9 cellular contexts compared by ENCODE assay signal in genomic region chr15:85704021-85704420, GRCh38.
DNase-seq lines count a peak whose midpoint lies in the region; ATAC-seq and TF ChIP-seq lines count a peak whose summit lies in the region.
"Had no signal": no experiment of that assay in that cellular context is flagged by ENCODE, and none has a peak within 500 bp of the region (broad histone marks: within the 10 kb centered on the region; RNA-seq: fewer than 3 reads in every experiment).

No MANE protein-coding gene starts in this region.

- peak; percentile 29 to 39 for ATAC-seq in activated T-cell treated with anti-CD3 and anti-CD28 coated beads, Interleukin-2, amount 50 U/mL, for 72 hours (replicated peaks in 1 of 2)
- ATAC-seq in lower lobe of right lung (no peak), left lobe of liver (no peak)

- H3K36me3 ChIP-seq in lower lobe of right lung (peaks cover 47% of the 10 kb centered on the region), suprapubic skin (peaks cover 16% of the 10 kb centered on the region)

- TF ChIP-seq EP300 in suprapubic skin (IDR thresholded peaks at IDR 0.05) = no peak

- H3K4me1 ChIP-seq in lower lobe of right lung = peaks cover 79% of the 10 kb centered on the region
- H3K4me1 ChIP-seq in suprapubic skin = peaks cover 66% of the 10 kb centered on the region

- no peak for TF ChIP-seq CTCF in lower lobe of right lung (IDR thresholded peaks at IDR 0.05)
- no peak for TF ChIP-seq CTCF in suprapubic skin (IDR thresholded peaks at IDR 0.05)

- H3K27ac Mint-ChIP-seq in activated T-cell treated with anti-CD3 and anti-CD28 coated beads, Interleukin-2, amount 50 U/mL, for 72 hours = peak overlapping the region; percentile 91

- H3K27me3 Mint-ChIP-seq in activated T-cell treated with anti-CD3 and anti-CD28 coated beads, Interleukin-2, amount 50 U/mL, for 72 hours (ENCODE audit: low read depth) = no peaks in the 10 kb centered on the region

- H3K27ac ChIP-seq in lower lobe of right lung (peak overlapping the region; percentile 72), suprapubic skin (peak overlapping the region; percentile 83)

- WGBS in suprapubic skin = 64% methylated on average over 3 of the region's 3 CpGs

- H3K4me3 Mint-ChIP-seq in activated T-cell treated with anti-CD3 and anti-CD28 coated beads, Interleukin-2, amount 50 U/mL, for 72 hours = peak overlapping the region; percentile 78 to 83

- H3K27me3 ChIP-seq in lower lobe of right lung (ENCODE audit: low read depth) = no peaks in the 10 kb centered on the region
- H3K27me3 ChIP-seq in suprapubic skin = no peaks in the 10 kb centered on the region

- peaks cover 8 to 31% of the 10 kb centered on the region in 2 donors for H3K36me3 Mint-ChIP-seq in activated T-cell treated with anti-CD3 and anti-CD28 coated beads, Interleukin-2, amount 50 U/mL, for 72 hours (ENCODE audit: insufficient read depth in 2 of 2)

- no peak for TF ChIP-seq POLR2A in suprapubic skin (IDR thresholded peaks at IDR 0.05)

- H3K9me3 ChIP-seq in lower lobe of right lung (no peaks in the 10 kb centered on the region), suprapubic skin (no peaks in the 10 kb centered on the region)

- no peaks in the 10 kb centered on the region for H3K9me3 Mint-ChIP-seq in activated T-cell treated with anti-CD3 and anti-CD28 coated beads, Interleukin-2, amount 50 U/mL, for 72 hours

- peak; percentile 34 for DNase-seq in activated CD8-positive, alpha-beta memory T cell treated with anti-CD3 and anti-CD28 coated beads, Interleukin-2, amount 50 U/mL, for 4 hours
- DNase-seq in activated CD8-positive, alpha-beta memory T cell treated with anti-CD3 and anti-CD28 coated beads for 24 hours = no peak
- DNase-seq in activated T-cell treated with anti-CD3 and anti-CD28 coated beads, Interleukin-2, amount 50 U/mL, for 72 hours = peak; percentile 62 to 66
- DNase-seq in lower lobe of right lung (no peak), suprapubic skin (ENCODE audit: low spot score in 2 of 2) (no peak), left lobe of liver (ENCODE audit: low spot score) (no peak), NCI-H446 treated with DMSO at 0.1 percent for 48 hours (lab: John Stamatoyannopoulos, UW) (no peak), retina (no peak)
- DNase-seq: NCI-H146 had no signal

- intact Hi-C loops in lower lobe of right lung (cut with DNase I) = no loop called here

- H3K4me1 Mint-ChIP-seq in activated T-cell treated with anti-CD3 and anti-CD28 coated beads, Interleukin-2, amount 50 U/mL, for 72 hours (ENCODE audit: low read depth) = peaks cover 90% of the 10 kb centered on the region

- H3K4me3 ChIP-seq in lower lobe of right lung (no peak overlapping the region), suprapubic skin (no peak overlapping the region)

Comparison
In these comparisons a context has a peak if more than half of its experiments do, and no peak if none do; other contexts are left out.
1. DNase-seq: peak in activated CD8-positive, alpha-beta memory T cell treated with anti-CD3 and anti-CD28 coated beads, Interleukin-2, amount 50 U/mL, for 4 hours (single experiment) and activated T-cell treated with anti-CD3 and anti-CD28 coated beads, Interleukin-2, amount 50 U/mL, for 72 hours (2 of 2); none in activated CD8-positive, alpha-beta memory T cell treated with anti-CD3 and anti-CD28 coated beads for 24 hours (single experiment), lower lobe of right lung (single experiment), suprapubic skin (0 of 2), left lobe of liver (single experiment), NCI-H446 treated with DMSO at 0.1 percent for 48 hours (single experiment) and retina (single experiment).
2. ATAC-seq: peak in activated T-cell treated with anti-CD3 and anti-CD28 coated beads, Interleukin-2, amount 50 U/mL, for 72 hours (2 of 2); none in lower lobe of right lung (0 of 2) and left lobe of liver (single experiment).